ENCODE assay signal across 8 cellular contexts in genomic region chr20:5844063-5844681, GRCh38.
DNase-seq lines count a peak whose midpoint lies in the region; ATAC-seq, FAIRE-seq and TF ChIP-seq lines count a peak whose summit lies in the region.

No MANE protein-coding gene starts in this region.

- H4K20me1 ChIP-seq in GM12878 (ENCODE audit: control insufficient read depth, insufficient read depth) = no peaks in the 10 kb centered on the region

- no peak overlapping the region for H2AFZ ChIP-seq in GM12878 (ENCODE audit: control insufficient read depth, low read depth, low read length)

- ATAC-seq in GM21381 (IDR thresholded peaks at IDR 0.05; ENCODE audit: unreplicated experiment) (peak; percentile 69), HG03571 (IDR thresholded peaks at IDR 0.05; ENCODE audit: unreplicated experiment) (peak; percentile 89), GM12878 (peak; percentile 87)

- no peak overlapping the region for H3K9ac ChIP-seq in GM12878 (ENCODE audit: control insufficient read depth, insufficient read depth, low read length)

- TF ChIP-seq POLR2A in GM12878 (IDR thresholded peaks at IDR 0.05; ENCODE audit: low read depth, low read length) (no peak), thyroid gland (IDR thresholded peaks at IDR 0.05) (no peak), esophagus squamous epithelium (IDR thresholded peaks at IDR 0.05) (no peak)

- POLR2A ChIA-PET in GM12878 (lab: Charles Lee) = interaction anchor here (1.5 kb wide), 1 partner anchor 8 kb away, joined by 3 read pairs; no protein-coding TSS in a partner anchor

- TF ChIP-seq CTCF in GM12878 (IDR thresholded peaks at IDR 0.05 in 2 of 3, conservative IDR thresholded peaks at IDR 0.05 in 1 of 3; ENCODE audit: control insufficient read depth in 2 of 3, extremely low read depth in 1 of 3, insufficient read depth in 1 of 3, low read depth in 3 of 3, low read length in 3 of 3) (no peak), thyroid gland (IDR thresholded peaks at IDR 0.05) (no peak), esophagus squamous epithelium (IDR thresholded peaks at IDR 0.05) (no peak)

- RAD21 ChIA-PET in GM12878 (lab: Charles Lee; ENCODE audit: unreplicated experiment) = interaction anchor here (1.2 to 4.0 kb wide), 4 partner anchors 35 to 315 kb away, joined by 4 to 17 read pairs (median 11); no protein-coding TSS in a partner anchor

- SMC1A ChIA-PET in GM12878 (lab: Charles Lee; ENCODE audit: uncharacterized antibody, unreplicated experiment) = interaction anchor here (0.6 to 2.8 kb wide), 10 partner anchors 36 to 442 kb away, joined by 3 to 14 read pairs (median 4); no protein-coding TSS in a partner anchor

- H3K36me3 ChIP-seq in GM12878 (ENCODE audit: control insufficient read depth in 2 of 2, insufficient read depth in 2 of 2, low read length in 1 of 2) (no peaks in the 10 kb centered on the region), thyroid gland (no peaks in the 10 kb centered on the region), esophagus squamous epithelium (no peaks in the 10 kb centered on the region)

- no peaks in the 10 kb centered on the region for H3K27me3 ChIP-seq in GM12878 (replicated peaks in 1 of 2; ENCODE audit: control insufficient read depth in 2 of 2, insufficient read depth in 2 of 2, low read length in 1 of 2)
- H3K27me3 ChIP-seq in thyroid gland = no peaks in the 10 kb centered on the region
- H3K27me3 ChIP-seq in esophagus squamous epithelium = no peaks in the 10 kb centered on the region

- H3K4me2 ChIP-seq in GM12878 (ENCODE audit: control insufficient read depth, insufficient read depth) = peak overlapping the region; percentile 60

- H3K4me3 ChIP-seq in GM12878 = peak overlapping the region; percentile 24; the same call in 1 of the 2 replicates
- H3K4me3 ChIP-seq in thyroid gland (replicated peaks in 1 of 3) = no peak overlapping the region
- H3K4me3 ChIP-seq in esophagus squamous epithelium = no peak overlapping the region

- 0% methylated on average over 2 of the region's 2 CpGs for WGBS in GM12878 (ENCODE audit: insufficient coverage, insufficient replicate concordance, low lambda C conversion rate, missing lambda C conversion rate)
- 82 to 85% methylated on average over 2 of the region's 2 CpGs for WGBS in thyroid gland, 2 donors
- 32 to 34% methylated on average over 2 of the region's 2 CpGs for WGBS in esophagus squamous epithelium, 2 donors

- no peak for TF ChIP-seq RAD21 in GM12878 (IDR thresholded peaks at IDR 0.05; ENCODE audit: insufficient read depth, low read depth, low read length)

- FAIRE-seq in GM12878 (lab: Jason Lieb, UNC) = peak; percentile 7

- CTCF ChIA-PET in GM12878 (lab: Yijun Ruan, JAX) = interaction anchor here (1.0 to 1.4 kb wide), 3 partner anchors 36 to 287 kb away, joined by 3 to 4 read pairs (median 3); no protein-coding TSS in a partner anchor

- H3K27ac ChIP-seq in GM12878 (ENCODE audit: control insufficient read depth, insufficient read depth) (no peak overlapping the region), thyroid gland (no peak overlapping the region), esophagus squamous epithelium (no peak overlapping the region)

- H3K79me2 ChIP-seq in GM12878 (ENCODE audit: control insufficient read depth, insufficient read depth, low read length) = no peaks in the 10 kb centered on the region; the same call in 1 of the 2 replicates

- TF ChIP-seq EP300 in GM12878 (IDR thresholded peaks at IDR 0.05; ENCODE audit: borderline replicate concordance in 1 of 2, control insufficient read depth in 1 of 2, low read depth in 2 of 2, low read length in 2 of 2) = peak; percentile 56 to 62; a peak in 2 of 4 replicates

- intact Hi-C loops in GM12878 (cut with micrococcal nuclease; ENCODE audit: unreplicated experiment) (loop anchor here (2.0 kb wide), 1 partner anchor 159 kb away; no protein-coding TSS in a partner anchor), thyroid gland (cut with DNase I) (no loop called here), esophagus squamous epithelium (cut with DNase I) (no loop called here)

- H3K4me1 ChIP-seq in GM12878 (ENCODE audit: control insufficient read depth, insufficient read depth, low read length) (peaks cover 31% of the 10 kb centered on the region), thyroid gland (peaks cover 0 to 5% of the 10 kb centered on the region in 2 donors), esophagus squamous epithelium (peaks cover 0 to 31% (median 4%) of the 10 kb centered on the region in 3 donors)

- peak; percentile 31 for DNase-seq in DMS153 treated with DMSO at 0.1 percent for 48 hours (lab: John Stamatoyannopoulos, UW; ENCODE audit: unreplicated experiment)
- DNase-seq in T-helper 2 cell = peak in 4 of 5 experiments; percentile 10 to 95 (median 56)
- DNase-seq in GM12878 (ENCODE audit: low read depth, low spot score) = peak; percentile 78
- DNase-seq in stimulated activated CD8-positive, alpha-beta memory T cell treated with anti-CD3 and anti-CD28 coated beads, Interleukin-12 subunit alpha, Interleukin-12 subunit beta, amount 100 ng/mL, for 24 hours (ENCODE audit: extremely low read depth) = peak; percentile 58
- no peak for DNase-seq in thyroid gland
- DNase-seq in esophagus squamous epithelium (lab: John Stamatoyannopoulos, UW) = no peak

- BruUV-seq in GM12878 (replicated peaks; lab: Mats Ljungman, UMichigan) = no TSS peak

- H3K9me3 ChIP-seq in GM12878 (replicated peaks; ENCODE audit: control insufficient read depth, insufficient read depth, low read length) = no peaks in the 10 kb centered on the region
- H3K9me3 ChIP-seq in thyroid gland = no peaks in the 10 kb centered on the region
- no peaks in the 10 kb centered on the region for H3K9me3 ChIP-seq in esophagus squamous epithelium

- in situ Hi-C loops in GM12878 (cut with MboI) = no loop called here

TF ChIP-seq in GM12878, 131 proteins besides CTCF, POLR2A, EP300 and RAD21 (continues in another document):
- TF ChIP-seq CREB1 (IDR thresholded peaks at IDR 0.05; ENCODE audit: low read depth) = 0 out of 2 replicates have a peak, but pooled peaks have one; percentile 15
- TF ChIP-seq BHLHE40 (IDR thresholded peaks at IDR 0.05; ENCODE audit: borderline replicate concordance in 1 of 2, low read depth in 2 of 2, low read length in 1 of 2) = peak; percentile 47 to 72; a peak in 3 of 4 replicates
- TF ChIP-seq, protein P1, sequence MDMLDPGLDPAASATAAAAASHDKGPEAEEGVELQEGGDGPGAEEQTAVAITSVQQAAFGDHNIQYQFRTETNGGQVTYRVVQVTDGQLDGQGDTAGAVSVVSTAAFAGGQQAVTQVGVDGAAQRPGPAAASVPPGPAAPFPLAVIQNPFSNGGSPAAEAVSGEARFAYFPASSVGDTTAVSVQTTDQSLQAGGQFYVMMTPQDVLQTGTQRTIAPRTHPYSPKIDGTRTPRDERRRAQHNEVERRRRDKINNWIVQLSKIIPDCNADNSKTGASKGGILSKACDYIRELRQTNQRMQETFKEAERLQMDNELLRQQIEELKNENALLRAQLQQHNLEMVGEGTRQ (IDR thresholded peaks at IDR 0.05; ENCODE audit: borderline replicate concordance, low read depth, low read length) = no peak
- TF ChIP-seq IKZF1 (conservative IDR thresholded peaks at IDR 0.05) = peak; percentile 95
- TF ChIP-seq FOXM1 (IDR thresholded peaks at IDR 0.05; ENCODE audit: low read depth, low read length) = peak; percentile 75; the same call in 1 of the 2 replicates
- TF ChIP-seq RUNX3 (IDR thresholded peaks at IDR 0.05; ENCODE audit: low read length) = peak; percentile 97
- TF ChIP-seq ESRRA (IDR thresholded peaks at IDR 0.05; ENCODE audit: low read length) = no peak
- peak; percentile 87 for TF ChIP-seq GATAD2B (conservative IDR thresholded peaks at IDR 0.05; ENCODE audit: low read depth)
- peak; percentile 63; the same call in 1 of the 2 replicates for TF ChIP-seq PAX5 (IDR thresholded peaks at IDR 0.05; ENCODE audit: borderline replicate concordance, low read depth, low read length)
- TF ChIP-seq TCF3 (IDR thresholded peaks at IDR 0.05; ENCODE audit: borderline replicate concordance, insufficient read depth, low read depth, low read length) = peak; percentile 74; the same call in 1 of the 2 replicates
- no peak for TF ChIP-seq ASH2L (IDR thresholded peaks at IDR 0.05; ENCODE audit: borderline replicate concordance, low read depth)
- peak; percentile 49; the same call in 1 of the 2 replicates for TF ChIP-seq PML (IDR thresholded peaks at IDR 0.05; ENCODE audit: low read length)
- TF ChIP-seq CBFB (IDR thresholded peaks at IDR 0.05; ENCODE audit: low read depth) = peak; percentile 80
- peak; percentile 97 for TF ChIP-seq IKZF2 (IDR thresholded peaks at IDR 0.05)
- peak; percentile 96 for TF ChIP-seq EED (IDR thresholded peaks at IDR 0.05; ENCODE audit: low read depth)
- peak; percentile 97 for TF ChIP-seq IRF4 (IDR thresholded peaks at IDR 0.05; ENCODE audit: low read depth, low read length)
- TF ChIP-seq ATF2 (IDR thresholded peaks at IDR 0.05; ENCODE audit: low read length) = peak; percentile 65
- TF ChIP-seq RELB (IDR thresholded peaks at IDR 0.05; ENCODE audit: low read depth) = peak; percentile 81
- peak; percentile 28; the same call in 1 of the 2 replicates for TF ChIP-seq BACH1 (IDR thresholded peaks at IDR 0.05; ENCODE audit: borderline replicate concordance)

Comparison
In these comparisons a context has a peak if more than half of its experiments do, and no peak if none do; other contexts are left out.
1. DNase-seq: peak in DMS153 treated with DMSO at 0.1 percent for 48 hours (single experiment), T-helper 2 cell (4 of 5), GM12878 (single experiment) and stimulated activated CD8-positive, alpha-beta memory T cell treated with anti-CD3 and anti-CD28 coated beads, Interleukin-12 subunit alpha, Interleukin-12 subunit beta, amount 100 ng/mL, for 24 hours (single experiment); none in thyroid gland (0 of 2) and esophagus squamous epithelium (single experiment).
2. Peak in every context shown above with its lines, with median percentiles within 50 percentile points of each other: ATAC-seq.